In genomic region chr4:158327525-158327924, GRCh38 we compare ENCODE assay signal across 20 cellular contexts.
DNase-seq lines count a peak whose midpoint lies in the region; ATAC-seq and TF ChIP-seq lines count a peak whose summit lies in the region.
"Had no signal": no experiment of that assay in that cellular context is flagged by ENCODE, and none has a peak within 500 bp of the region (broad histone marks: within the 10 kb centered on the region; RNA-seq: fewer than 3 reads in every experiment).

No MANE protein-coding gene starts in this region.

- ATAC-seq in GM19023 (IDR thresholded peaks at IDR 0.05; ENCODE audit: unreplicated experiment), result no peak
- ATAC-seq in activated T-helper 17 cell treated with anti-CD3 and anti-CD28 coated beads, Interleukin-2, amount 50 U/mL, for 72 hours (replicated peaks), result no peak

- no peak overlapping the region for H3K4me3 ChIP-seq in breast epithelium
- H3K4me3 ChIP-seq: colonic mucosa, right atrium auricular region, SK-N-MC, stomach, uterus had no signal

- CTCF ChIA-PET in MCF 10A (lab: Yijun Ruan, JAX), result no interaction called here

- H3K9me3 ChIP-seq in breast epithelium, result no peaks in the 10 kb centered on the region
- H3K9me3 ChIP-seq: colonic mucosa, right atrium auricular region, stomach, uterus had no signal

- POLR2A ChIA-PET in MCF 10A (lab: Yijun Ruan, JAX), result interaction anchor here (0.7 to 2.0 kb wide), 7 partner anchors 11 to 133 kb away, joined by 3 to 8 read pairs (median 4); no protein-coding TSS in a partner anchor

- DNase-seq in MCF 10A (ENCODE audit: unreplicated experiment), result peak; percentile 75
- DNase-seq in breast epithelium (ENCODE audit: low spot score in 2 of 2), result no peak
- DNase-seq in SW480 (ENCODE audit: low spot score), result peak; percentile 6
- peak; percentile 78 for DNase-seq in iPS DF 19.7 (ENCODE audit: low read depth, low spot score)
- DNase-seq in GM20000 (ENCODE audit: low spot score), result no peak
- no peak for DNase-seq in NCI-H1417 treated with DMSO at 0.1 percent for 48 hours (lab: John Stamatoyannopoulos, UW)
- DNase-seq: activated CD4-positive, alpha-beta T cell treated with anti-CD3 and anti-CD28 coated beads, Interleukin-2, amount 10 ng/mL, durations not matched to agents 24 days and 14 days; activated naive CD4-positive, alpha-beta T cell treated with anti-CD3 and anti-CD28 coated beads, Interleukin-2, amount 10 ng/mL, durations not matched to agents 7 days and 5 days; activated T-cell treated with anti-CD3 and anti-CD28 coated beads for 4 hours; CD4-positive, CD25-positive, alpha-beta regulatory T cell; colonic mucosa; DMS79; NCI-H1694; NCI-H446; stomach; uterus had no signal

- no peak overlapping the region for H3K27ac ChIP-seq in breast epithelium
- H3K27ac ChIP-seq: colonic mucosa, right atrium auricular region, SK-N-MC, stomach, uterus had no signal

- no peak for TF ChIP-seq POLR2A in breast epithelium (IDR thresholded peaks at IDR 0.05)

- H3K4me1 Mint-ChIP-seq in MCF 10A (ENCODE audit: insufficient read depth, unreplicated experiment), result peaks cover 12% of the 10 kb centered on the region
- no peaks in the 10 kb centered on the region for H3K4me1 Mint-ChIP-seq in activated T-helper 17 cell treated with anti-CD3 and anti-CD28 coated beads, Interleukin-2, amount 50 U/mL, for 72 hours
- H3K4me1 Mint-ChIP-seq: activated CD4-positive, alpha-beta T cell treated with anti-CD3 and anti-CD28 coated beads, Interleukin-2, amount 10 ng/mL, durations not matched to agents 24 days and 14 days; activated naive CD4-positive, alpha-beta T cell treated with anti-CD3 and anti-CD28 coated beads, Interleukin-2, amount 10 ng/mL, durations not matched to agents 7 days and 5 days; CD4-positive, CD25-positive, alpha-beta regulatory T cell had no signal

- H3K36me3 ChIP-seq in breast epithelium, result no peaks in the 10 kb centered on the region
- H3K36me3 ChIP-seq: colonic mucosa, right atrium auricular region, stomach, uterus had no signal

- no peaks in the 10 kb centered on the region for H3K4me1 ChIP-seq in breast epithelium
- H3K4me1 ChIP-seq: colonic mucosa, right atrium auricular region, stomach, uterus had no signal

- H3K36me3 Mint-ChIP-seq in MCF 10A (ENCODE audit: insufficient read depth, unreplicated experiment), result peaks cover 4% of the 10 kb centered on the region
- no peaks in the 10 kb centered on the region for H3K36me3 Mint-ChIP-seq in activated T-helper 17 cell treated with anti-CD3 and anti-CD28 coated beads, Interleukin-2, amount 50 U/mL, for 72 hours (ENCODE audit: low read depth)
- H3K36me3 Mint-ChIP-seq: activated naive CD4-positive, alpha-beta T cell treated with anti-CD3 and anti-CD28 coated beads, Interleukin-2, amount 10 ng/mL, durations not matched to agents 7 days and 5 days; CD4-positive, CD25-positive, alpha-beta regulatory T cell had no signal

- TF ChIP-seq CTCF in MCF 10A (IDR thresholded peaks at IDR 0.05; ENCODE audit: unreplicated experiment), result no peak
- TF ChIP-seq CTCF in breast epithelium (IDR thresholded peaks at IDR 0.05), result no peak
- TF ChIP-seq CTCF in GM20000 (IDR thresholded peaks at IDR 0.05; ENCODE audit: extremely low read depth, missing control alignments), result no peak

- intact Hi-C loops in MCF 10A (cut with micrococcal nuclease) (no loop called here), breast epithelium (cut with DNase I; ENCODE audit: low total_unique reads) (no loop called here)

- H3K27me3 ChIP-seq in breast epithelium, result no peaks in the 10 kb centered on the region
- H3K27me3 ChIP-seq: colonic mucosa, right atrium auricular region, stomach, uterus had no signal

- no peaks in the 10 kb centered on the region for H3K27me3 Mint-ChIP-seq in MCF 10A (ENCODE audit: insufficient read depth, unreplicated experiment)
- H3K27me3 Mint-ChIP-seq in activated T-helper 17 cell treated with anti-CD3 and anti-CD28 coated beads, Interleukin-2, amount 50 U/mL, for 72 hours, result no peaks in the 10 kb centered on the region
- H3K27me3 Mint-ChIP-seq: activated CD4-positive, alpha-beta T cell treated with anti-CD3 and anti-CD28 coated beads, Interleukin-2, amount 10 ng/mL, durations not matched to agents 24 days and 14 days; activated naive CD4-positive, alpha-beta T cell treated with anti-CD3 and anti-CD28 coated beads, Interleukin-2, amount 10 ng/mL, durations not matched to agents 7 days and 5 days; CD4-positive, CD25-positive, alpha-beta regulatory T cell had no signal

- no TSS peak for BruUV-seq in MCF 10A (replicated peaks; lab: Mats Ljungman, UMichigan)

- peak overlapping the region; percentile 19 for H3K4me3 Mint-ChIP-seq in MCF 10A (ENCODE audit: unreplicated experiment)
- H3K4me3 Mint-ChIP-seq in activated T-helper 17 cell treated with anti-CD3 and anti-CD28 coated beads, Interleukin-2, amount 50 U/mL, for 72 hours, result no peak overlapping the region
- H3K4me3 Mint-ChIP-seq: activated CD4-positive, alpha-beta T cell treated with anti-CD3 and anti-CD28 coated beads, Interleukin-2, amount 10 ng/mL, durations not matched to agents 24 days and 14 days; activated naive CD4-positive, alpha-beta T cell treated with anti-CD3 and anti-CD28 coated beads, Interleukin-2, amount 10 ng/mL, durations not matched to agents 7 days and 5 days; CD4-positive, CD25-positive, alpha-beta regulatory T cell had no signal

- no peak overlapping the region for H3K27ac Mint-ChIP-seq in MCF 10A (ENCODE audit: low read depth, unreplicated experiment)
- H3K27ac Mint-ChIP-seq in activated T-helper 17 cell treated with anti-CD3 and anti-CD28 coated beads, Interleukin-2, amount 50 U/mL, for 72 hours, result no peak overlapping the region
- H3K27ac Mint-ChIP-seq: activated CD4-positive, alpha-beta T cell treated with anti-CD3 and anti-CD28 coated beads, Interleukin-2, amount 10 ng/mL, durations not matched to agents 24 days and 14 days; activated naive CD4-positive, alpha-beta T cell treated with anti-CD3 and anti-CD28 coated beads, Interleukin-2, amount 10 ng/mL, durations not matched to agents 7 days and 5 days; CD4-positive, CD25-positive, alpha-beta regulatory T cell had no signal

- no peaks in the 10 kb centered on the region for H3K9me3 Mint-ChIP-seq in MCF 10A (ENCODE audit: unreplicated experiment)
- no peaks in the 10 kb centered on the region for H3K9me3 Mint-ChIP-seq in activated T-helper 17 cell treated with anti-CD3 and anti-CD28 coated beads, Interleukin-2, amount 50 U/mL, for 72 hours
- H3K9me3 Mint-ChIP-seq: activated CD4-positive, alpha-beta T cell treated with anti-CD3 and anti-CD28 coated beads, Interleukin-2, amount 10 ng/mL, durations not matched to agents 24 days and 14 days; activated naive CD4-positive, alpha-beta T cell treated with anti-CD3 and anti-CD28 coated beads, Interleukin-2, amount 10 ng/mL, durations not matched to agents 7 days and 5 days had no signal

Comparison
In these comparisons a context has a peak if more than half of its experiments do, and no peak if none do; other contexts are left out.
1. DNase-seq: peak in MCF 10A (single experiment), SW480 (single experiment) and iPS DF 19.7 (single experiment); none in breast epithelium (0 of 2), GM20000 (single experiment) and NCI-H1417 treated with DMSO at 0.1 percent for 48 hours (single experiment).